Comparison of ENCODE assay signal across 14 cellular contexts in genomic region chr2:46460241-46460921, GRCh38. TPM values are rescaled to one million over a fixed set of nuclear protein-coding genes. Genes with fewer than 3 reads are reported as not detected.
DNase-seq lines count a peak whose midpoint lies in the region; ATAC-seq, FAIRE-seq and TF ChIP-seq lines count a peak whose summit lies in the region.
"Had no signal": no experiment of that assay in that cellular context is flagged by ENCODE, and none has a peak within 500 bp of the region (broad histone marks: within the 10 kb centered on the region; RNA-seq: fewer than 3 reads in every experiment).

No MANE protein-coding gene starts in this region.

- H3K9ac ChIP-seq in kidney (ENCODE audit: low read length in 2 of 2) (peak overlapping the region in 1 of 2 donors; percentile 15), rectal smooth muscle tissue (ENCODE audit: low read length) (no peak overlapping the region)

- H3K4me1 Mint-ChIP-seq in Calu3 (ENCODE audit: low read depth, unreplicated experiment): peaks cover 22% of the 10 kb centered on the region

- intact Hi-C loops in Calu3 (cut with micrococcal nuclease; ENCODE audit: unreplicated experiment): loop anchor here (2.0 kb wide), 1 partner anchor 94 kb away; no protein-coding TSS in a partner anchor
- intact Hi-C loops in kidney (cut with DNase I): no loop called here

- H3K9me3 Mint-ChIP-seq in Calu3 (ENCODE audit: low read depth, unreplicated experiment): no peaks in the 10 kb centered on the region

- no peaks in the 10 kb centered on the region for H3K36me3 Mint-ChIP-seq in Calu3 (ENCODE audit: insufficient read depth, unreplicated experiment)

- no peak for FAIRE-seq in kidney (lab: Jason Lieb, UNC)

- CTCF ChIA-PET in Calu3 (lab: Charles Lee): interaction anchor here (0.6 to 1.4 kb wide), 3 partner anchors 397 to 467 kb away, joined by 3 to 4 read pairs (median 3); no protein-coding TSS in a partner anchor

- ATAC-seq in GM21576 (IDR thresholded peaks at IDR 0.05; ENCODE audit: unreplicated experiment): no peak

- BruUV-seq in Calu3 (replicated peaks; lab: Mats Ljungman, UMichigan): no TSS peak

- H3K4me3 Mint-ChIP-seq in Calu3 (ENCODE audit: low read depth, unreplicated experiment): no peak overlapping the region

- no peaks in the 10 kb centered on the region for H3K27me3 Mint-ChIP-seq in Calu3 (ENCODE audit: unreplicated experiment)

- TF ChIP-seq CTCF in Calu3 (IDR thresholded peaks at IDR 0.05; ENCODE audit: unreplicated experiment) (no peak), kidney (IDR thresholded peaks at IDR 0.05; ENCODE audit: borderline replicate concordance, extremely low read depth, insufficient read depth) (no peak)

- H3K4me1 ChIP-seq in kidney (ENCODE audit: control insufficient read depth in 1 of 2, insufficient read depth in 1 of 2, low read depth in 1 of 2, low read length in 2 of 2) (peaks cover 0 to 12% of the 10 kb centered on the region in 2 donors), rectal smooth muscle tissue (ENCODE audit: control insufficient read depth, insufficient read depth, low read length) (peaks cover 13% of the 10 kb centered on the region)
- H3K4me1 ChIP-seq: colonic mucosa had no signal

- no peaks in the 10 kb centered on the region for H3K9me3 ChIP-seq in kidney (ENCODE audit: control insufficient read depth in 1 of 2, low read length in 2 of 2)
- H3K9me3 ChIP-seq: colonic mucosa had no signal

- DNase-seq in Calu3 (peak; percentile 26), caudate nucleus (lab: John Stamatoyannopoulos, UW) (peak in 59 of 61 donors; percentile 16 to 93 (median 78)), kidney (peak; percentile 80), CD1c-positive myeloid dendritic cell (ENCODE audit: extremely low spot score) (no peak), amniotic stem cell (lab: John Stamatoyannopoulos, UW) (no peak), Kasumi-1 (lab: John Stamatoyannopoulos, UW) (no peak)
- DNase-seq: activated effector memory CD4-positive, alpha-beta T cell treated with Interleukin-2 at 50 U/mL for 16 hours; colonic mucosa; GF-D8; NCI-H1048; NCI-H748 treated with DMSO at 0.1 percent for 48 hours had no signal

- H3K27ac ChIP-seq in caudate nucleus (ENCODE audit: low read depth, low read length): peak overlapping the region; percentile 87
- H3K27ac ChIP-seq in kidney (ENCODE audit: low read depth in 2 of 2, low read length in 2 of 2): peak overlapping the region; percentile 26 to 53
- H3K27ac ChIP-seq in rectal smooth muscle tissue (ENCODE audit: low read depth, low read length): peak overlapping the region; percentile 44
- H3K27ac ChIP-seq: C4-2B, colonic mucosa had no signal

- H3K27ac Mint-ChIP-seq in Calu3 (ENCODE audit: unreplicated experiment): no peak overlapping the region

- no peak overlapping the region for H3K4me3 ChIP-seq in kidney (ENCODE audit: low read length in 2 of 2)
- H3K4me3 ChIP-seq in rectal smooth muscle tissue (ENCODE audit: low read length): no peak overlapping the region
- H3K4me3 ChIP-seq: colonic mucosa had no signal

- no peaks in the 10 kb centered on the region for H3K36me3 ChIP-seq in kidney (ENCODE audit: control insufficient read depth in 1 of 2, insufficient read depth in 2 of 2, low read length in 2 of 2)
- no peaks in the 10 kb centered on the region for H3K36me3 ChIP-seq in rectal smooth muscle tissue (ENCODE audit: control insufficient read depth, insufficient read depth, low read length)
- H3K36me3 ChIP-seq: colonic mucosa had no signal

- H3K27me3 ChIP-seq in rectal smooth muscle tissue (ENCODE audit: control insufficient read depth, insufficient read depth, low read length): no peaks in the 10 kb centered on the region
- H3K27me3 ChIP-seq: colonic mucosa had no signal

RNA-seq across cellular contexts. Expression of gene TMEM247, which starts 19.0 kb away (rescaled TPM):
- total RNA-seq in Calu3 (2022): not detected in 2 replicates
- total RNA-seq in kidney: not detected
- polyA plus RNA-seq in kidney (ENCODE audit: insufficient read depth, low read depth, low replicate concordance): not detected
- total RNA-seq: colonic mucosa had no signal

Comparison
In these comparisons a context has a peak if more than half of its experiments do, and no peak if none do; other contexts are left out.
1. DNase-seq: peak in Calu3 (single experiment), caudate nucleus (59 of 61) and kidney (single experiment); none in CD1c-positive myeloid dendritic cell (single experiment), amniotic stem cell (single experiment) and Kasumi-1 (0 of 2).
2. Peak in every context shown above with its lines, with median percentiles within 50 percentile points of each other: H3K27ac ChIP-seq.